In the genomic region with DNA sequence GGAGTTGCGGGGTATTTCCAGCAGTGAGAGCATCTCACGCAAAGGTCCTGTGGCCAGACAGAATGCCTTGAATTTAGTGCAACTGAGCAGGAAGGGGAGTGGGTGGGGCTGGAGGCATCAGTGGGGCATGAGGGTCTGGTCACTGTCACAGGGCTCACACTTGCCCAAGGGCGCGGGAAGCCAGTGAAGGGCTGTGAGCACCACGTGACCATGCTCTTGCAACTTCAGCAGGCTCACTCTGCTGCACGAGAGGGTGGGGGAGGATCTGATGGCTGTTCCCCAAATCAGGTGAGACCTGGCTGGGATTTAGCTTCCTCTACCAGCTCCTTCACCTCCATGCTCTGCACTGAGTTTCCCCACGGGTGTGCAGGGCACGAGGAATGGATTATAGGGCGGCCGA, we compare ENCODE assay signal across 28 cellular contexts.
"Had no signal": no experiment of that assay in that cellular context is flagged by ENCODE, and none has a peak within 500 bp of the region (broad histone marks: within the 10 kb centered on the region; RNA-seq: fewer than 3 reads in every experiment).

No MANE protein-coding gene starts in this region.

- ATAC-seq: activated CD4-positive, CD25-positive, alpha-beta regulatory T cell treated with anti-CD3 and anti-CD28 coated beads, Interleukin-2, amount 50 U/mL, for 24 hours; activated CD8-positive, alpha-beta T cell treated with anti-CD3 and anti-CD28 coated beads for 36 hours; activated T-cell treated with anti-CD3 and anti-CD28 coated beads, Interleukin-2, amount 50 U/mL, for 4 hours; activated T-helper 17 cell treated with anti-CD3 and anti-CD28 coated beads, Interleukin-2, amount 50 U/mL, for 72 hours; esophagus mucosa; T-helper 17 cell had no signal

- FAIRE-seq: astrocyte, frontal cortex had no signal

- H3K4me3 ChIP-seq: coronary artery, dorsolateral prefrontal cortex had no signal

- DNase-seq: activated B cell treated with CpG ODN at 0.5 μM for 24 hours; activated CD4-positive, alpha-beta T cell treated with anti-CD3 and anti-CD28 coated beads for 48 hours; activated CD4-positive, alpha-beta T cell treated with anti-CD3 and anti-CD28 coated beads, Interleukin-2, amount 50 U/mL, for 1 hour; activated CD4-positive, alpha-beta T cell treated with anti-CD3 and anti-CD28 coated beads, Interleukin-2, amount 50 U/mL, for 48 hours; activated CD8-positive, alpha-beta memory T cell treated with anti-CD3 and anti-CD28 coated beads for 24 hours; activated CD8-positive, alpha-beta T cell treated with anti-CD3 and anti-CD28 coated beads for 36 hours; activated effector memory CD4-positive, alpha-beta T cell treated with Interleukin-2 at 50 U/mL for 16 hours; activated gamma-delta T cell treated with Interleukin-2 at 50 U/mL for 16 hours; activated naive CD4-positive, alpha-beta T cell treated with anti-CD3 and anti-CD28 coated beads, Interleukin-2, amount 50 U/mL, for 16 hours; activated naive CD4-positive, alpha-beta T cell treated with Interleukin-2 at 50 U/mL for 16 hours; activated T-cell treated with anti-CD3 and anti-CD28 coated beads, Interleukin-2, amount 50 U/mL, for 4 hours; amniotic stem cell; anterior cingulate cortex; brain microvascular endothelial cell; dorsolateral prefrontal cortex; effector memory CD4-positive, alpha-beta T cell; endodermal cell; foreskin fibroblast; head of caudate nucleus; T-helper 17 cell; T1000; WERI-Rb-1 had no signal

- H3K27me3 ChIP-seq: brain microvascular endothelial cell, dorsolateral prefrontal cortex had no signal

- H3K27ac ChIP-seq: brain microvascular endothelial cell, coronary artery, WERI-Rb-1 had no signal

- H3K36me3 ChIP-seq: brain microvascular endothelial cell, WERI-Rb-1 had no signal
